In the genomic region with DNA sequence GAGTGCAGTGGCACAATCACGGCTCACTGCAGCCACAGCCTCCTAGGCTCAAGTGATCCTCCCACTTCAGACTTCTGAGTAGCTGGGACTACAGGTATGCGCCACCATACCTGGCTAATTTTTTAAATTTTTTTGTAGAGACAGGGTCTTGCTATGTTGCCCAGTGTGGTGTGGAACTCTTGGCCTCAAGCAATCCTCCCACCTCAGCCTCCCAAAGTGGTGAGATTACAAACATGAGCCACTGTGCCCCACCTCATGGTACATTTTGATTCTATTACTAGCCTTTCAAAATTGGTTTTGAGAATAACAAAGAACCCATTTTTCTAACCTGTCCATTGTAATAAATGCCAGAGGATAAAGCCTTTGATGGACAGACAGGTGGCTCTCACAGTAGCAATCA, we compare ENCODE assay signal across 11 cellular contexts. TPM values are rescaled to one million over a fixed set of nuclear protein-coding genes. Genes with fewer than 3 reads are reported as not detected.
DNase-seq lines count a peak whose midpoint lies in the region; ATAC-seq and TF ChIP-seq lines count a peak whose summit lies in the region.
"Had no signal": no experiment of that assay in that cellular context is flagged by ENCODE, and none has a peak within 500 bp of the region (broad histone marks: within the 10 kb centered on the region; RNA-seq: fewer than 3 reads in every experiment).

No MANE protein-coding gene starts in this region.

- TF ChIP-seq CTCF in DOHH2 (IDR thresholded peaks at IDR 0.05; ENCODE audit: low read depth, low read length, poor library complexity, severe bottlenecking) (no peak), Loucy (conservative IDR thresholded peaks at IDR 0.05; ENCODE audit: low read length) (no peak), osteoblast (IDR thresholded peaks at IDR 0.05; ENCODE audit: extremely low read depth, low read depth, low read length) (no peak), upper lobe of right lung (IDR thresholded peaks at IDR 0.05) (no peak)

- H2AFZ ChIP-seq in Loucy (ENCODE audit: low read length) = no peak overlapping the region
- no peak overlapping the region for H2AFZ ChIP-seq in osteoblast (ENCODE audit: low read length)

- H3F3A ChIP-seq in DOHH2 (ENCODE audit: control insufficient read depth, insufficient read depth) = peaks cover 2% of the 10 kb centered on the region; the same call in 1 of the 2 replicates
- H3F3A ChIP-seq in Loucy (ENCODE audit: low read depth) = no peaks in the 10 kb centered on the region

- H4K20me1 ChIP-seq in DOHH2 (ENCODE audit: control insufficient read depth, insufficient read depth, low read depth, low read length) (no peaks in the 10 kb centered on the region), Loucy (ENCODE audit: insufficient read depth, low read length, poor library complexity, severe bottlenecking) (no peaks in the 10 kb centered on the region), osteoblast (ENCODE audit: insufficient read depth, low read length) (no peaks in the 10 kb centered on the region)

- no peak overlapping the region for H3K27ac Mint-ChIP-seq in effector memory CD8-positive, alpha-beta T cell

- no peaks in the 10 kb centered on the region for H3K9me3 Mint-ChIP-seq in effector memory CD8-positive, alpha-beta T cell

- no peak for ATAC-seq in effector memory CD8-positive, alpha-beta T cell (replicated peaks)
- no peak for ATAC-seq in upper lobe of right lung

- peaks cover 24 to 34% of the 10 kb centered on the region in 2 donors for H3K4me1 Mint-ChIP-seq in effector memory CD8-positive, alpha-beta T cell (ENCODE audit: low read depth in 2 of 2)

- DNase-seq in effector memory CD8-positive, alpha-beta T cell = no peak
- DNase-seq in osteoblast (ENCODE audit: insufficient read length, low spot score, missing footprints) (no peak), UCSD-AML1 (lab: John Stamatoyannopoulos, UW; ENCODE audit: unreplicated experiment) (no peak), NCI-H69 (lab: John Stamatoyannopoulos, UW) (no peak), upper lobe of right lung (no peak)
- DNase-seq: GF-D8, left colon, NCI-H524 treated with DMSO at 0.1 percent for 48 hours, stomach had no signal

- H3K36me3 ChIP-seq in DOHH2 (ENCODE audit: control insufficient read depth, low read length) (peaks cover 12% of the 10 kb centered on the region), Loucy (ENCODE audit: insufficient read depth, low read length) (peaks cover 7% of the 10 kb centered on the region; the same call in 1 of the 2 replicates), osteoblast (ENCODE audit: insufficient read depth, low read length) (peaks cover 7% of the 10 kb centered on the region), upper lobe of right lung (peaks cover 21% of the 10 kb centered on the region)

- peaks cover 21% of the 10 kb centered on the region for H3K36me3 Mint-ChIP-seq in effector memory CD8-positive, alpha-beta T cell (ENCODE audit: insufficient read depth)

- peak overlapping the region; percentile 91 to 99 for H3K4me3 Mint-ChIP-seq in effector memory CD8-positive, alpha-beta T cell

- intact Hi-C loops in upper lobe of right lung (cut with DNase I) = no loop called here

- H3K9me3 ChIP-seq in DOHH2 (ENCODE audit: control insufficient read depth, insufficient read depth, low read length) = no peaks in the 10 kb centered on the region
- H3K9me3 ChIP-seq in Loucy (ENCODE audit: insufficient read depth, low read depth, low read length) = no peaks in the 10 kb centered on the region
- H3K9me3 ChIP-seq in osteoblast (ENCODE audit: low read depth, low read length) = no peaks in the 10 kb centered on the region
- H3K9me3 ChIP-seq in upper lobe of right lung = no peaks in the 10 kb centered on the region
- H3K9me3 ChIP-seq: stomach had no signal

- H3K27me3 Mint-ChIP-seq in effector memory CD8-positive, alpha-beta T cell = no peaks in the 10 kb centered on the region

- H3K4me1 ChIP-seq in DOHH2 (ENCODE audit: control insufficient read depth, low read length) (peaks cover 23% of the 10 kb centered on the region), Loucy (ENCODE audit: insufficient read depth, low read length, poor library complexity, severe bottlenecking) (peaks cover 13% of the 10 kb centered on the region), osteoblast (ENCODE audit: insufficient read depth, low read length) (peaks cover 13% of the 10 kb centered on the region), upper lobe of right lung (peaks cover 11% of the 10 kb centered on the region)

- H3K4me2 ChIP-seq in DOHH2 (ENCODE audit: low read length) (peak overlapping the region; percentile 96), Loucy (ENCODE audit: low read depth, low read length, poor library complexity, severe bottlenecking) (peak overlapping the region; percentile 74), osteoblast (ENCODE audit: insufficient read depth, low read length) (peak overlapping the region; percentile 98)

- H3K27me3 ChIP-seq in DOHH2 (ENCODE audit: control insufficient read depth, low read length) (no peaks in the 10 kb centered on the region), Loucy (ENCODE audit: insufficient read depth, low read length, poor library complexity, severe bottlenecking) (no peaks in the 10 kb centered on the region), osteoblast (ENCODE audit: insufficient read depth, low read length) (no peaks in the 10 kb centered on the region), upper lobe of right lung (no peaks in the 10 kb centered on the region)
- H3K27me3 ChIP-seq: stomach had no signal

- peak overlapping the region; percentile 85 for H3K9ac ChIP-seq in Loucy (ENCODE audit: low read depth, low read length, poor library complexity, severe bottlenecking)

- H3K9me2 ChIP-seq in DOHH2 (replicated peaks; ENCODE audit: control insufficient read depth, low read length) (no peaks in the 10 kb centered on the region), Loucy (replicated peaks; ENCODE audit: low read depth, low read length) (no peaks in the 10 kb centered on the region)

- H3K4me3 ChIP-seq in DOHH2 (ENCODE audit: low read length) = peak overlapping the region; percentile 91
- peak overlapping the region; percentile 82 for H3K4me3 ChIP-seq in Loucy (ENCODE audit: low read length, poor library complexity, severe bottlenecking)
- H3K4me3 ChIP-seq in osteoblast (ENCODE audit: insufficient read depth, low read length) = no peak overlapping the region
- H3K4me3 ChIP-seq in upper lobe of right lung = no peak overlapping the region

- H3K79me2 ChIP-seq in DOHH2 (ENCODE audit: control insufficient read depth, low read length) = peaks cover 46% of the 10 kb centered on the region
- H3K79me2 ChIP-seq in Loucy (ENCODE audit: insufficient read depth, low read length) = peaks cover 33% of the 10 kb centered on the region
- H3K79me2 ChIP-seq in osteoblast (ENCODE audit: insufficient read depth, low read length) = peaks cover 56% of the 10 kb centered on the region

- H3K27ac ChIP-seq in DOHH2 (ENCODE audit: low read depth, low read length) (no peak overlapping the region), osteoblast (ENCODE audit: low read depth, low read length) (no peak overlapping the region), upper lobe of right lung (no peak overlapping the region)

RNA-seq across cellular contexts. Expression of gene CCDC43, which starts 1.4 kb away (rescaled TPM):
- 32.1 and 36.6 TPM in 2 replicates for total RNA-seq in osteoblast
- 18.8 TPM for total RNA-seq in upper lobe of right lung

RNA-seq across cellular contexts. Expression of gene DBF4B, which starts 20.3 kb away (rescaled TPM):
- total RNA-seq in osteoblast = 2.2 and 2.7 TPM in 2 replicates
- total RNA-seq in upper lobe of right lung = 4.5 TPM

RNA-seq across cellular contexts. Expression of gene MEIOC, which starts 31.9 kb away (rescaled TPM):
- total RNA-seq in osteoblast (under 0.01 TPM in 1 of 2 replicates, not detected in the other), upper lobe of right lung (not detected)
- total RNA-seq: left colon, stomach had no signal

Comparison
In these comparisons a context has a peak if more than half of its experiments do, and no peak if none do; other contexts are left out.
1. H3K4me3 ChIP-seq: peak in DOHH2 (single experiment) and Loucy (single experiment); none in osteoblast (single experiment) and upper lobe of right lung (single experiment).
2. Peak in every context shown above with its lines, with median percentiles within 50 percentile points of each other: H3K4me2 ChIP-seq.